Comparison of ENCODE assay signal across 8 cellular contexts in the genomic region with DNA sequence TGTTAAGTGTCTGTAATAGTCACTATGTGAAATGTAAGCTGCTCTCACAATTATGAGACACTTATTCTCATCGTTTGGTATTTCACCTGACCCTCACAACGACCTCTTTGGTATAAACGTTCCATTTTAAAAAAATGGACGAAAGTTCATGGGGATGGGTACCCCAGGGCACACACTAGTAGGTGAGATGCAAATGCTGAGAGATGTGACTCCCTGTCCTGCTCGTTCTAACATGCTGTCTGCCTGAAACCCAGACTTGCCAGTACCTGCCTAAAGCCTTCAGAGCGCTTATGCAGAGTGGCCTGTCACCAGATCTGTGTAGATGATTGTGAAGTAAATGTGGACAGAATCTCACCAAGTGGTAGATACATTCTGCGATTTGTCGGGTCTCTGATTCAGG. TPM values are rescaled to one million over a fixed set of nuclear protein-coding genes. Genes with fewer than 3 reads are reported as not detected.
DNase-seq lines count a peak whose midpoint lies in the region; ATAC-seq, FAIRE-seq and TF ChIP-seq lines count a peak whose summit lies in the region.
"Not testable (repeated sequence)": the region's sequence is repeated elsewhere in the genome, so short reads cannot be mapped to it uniquely, and the experiment has no call there.

No MANE protein-coding gene starts in this region.

- not testable (repeated sequence) for H2AK5ac ChIP-seq in H1 (ENCODE audit: low read depth, low read length)

- not testable (repeated sequence) for H3K36me3 Mint-ChIP-seq in activated CD8-positive, alpha-beta T cell treated with anti-CD3 and anti-CD28 coated beads, Interleukin-2, amount 10 ng/mL, durations not matched to agents 7 days and 5 days (ENCODE audit: low read depth)

- H3K27me3 ChIP-seq in HUES64 (ENCODE audit: insufficient read depth, low read length); H1 (replicated peaks in 1 of 4; ENCODE audit: control insufficient read depth in 3 of 4, extremely low read depth in 1 of 4, insufficient read depth in 3 of 4, low read length in 3 of 4); kidney epithelial cell (ENCODE audit: control insufficient read depth, insufficient read depth, low read length); rectal smooth muscle tissue (ENCODE audit: control insufficient read depth, insufficient read depth, low read length): not testable (repeated sequence)

- H3K14ac ChIP-seq in H1 (ENCODE audit: insufficient read length), result not testable (repeated sequence)

- H3K27ac ChIP-seq in HUES64 (ENCODE audit: low read depth, low read length); H1 (ENCODE audit: low read depth, low read length); rectal smooth muscle tissue (ENCODE audit: low read depth, low read length): not testable (repeated sequence)

- not testable (repeated sequence) for H3K4me1 ChIP-seq in HUES64 (ENCODE audit: insufficient read depth, low read length); H1 (replicated peaks in 1 of 4; ENCODE audit: control insufficient read depth in 3 of 4, insufficient read depth in 4 of 4, low read length in 3 of 4); rectal smooth muscle tissue (ENCODE audit: control insufficient read depth, insufficient read depth, low read length)

- not testable (repeated sequence) for H2AFZ ChIP-seq in H1 (ENCODE audit: low read length)

- TF ChIP-seq RAD21 in H1 (IDR thresholded peaks at IDR 0.05 in 1 of 2, conservative IDR thresholded peaks at IDR 0.05 in 1 of 2; ENCODE audit: low read depth in 2 of 2, low read length in 2 of 2), result not testable (repeated sequence)

- H3K4me3 ChIP-seq in AG09309 (ENCODE audit: control insufficient read depth, low read depth, low read length), result peak overlapping the region; percentile 42
- peak overlapping the region; percentile 62 for H3K4me3 ChIP-seq in HUES64 (ENCODE audit: low read length)
- H3K4me3 ChIP-seq in H1 (ENCODE audit: extremely low read depth in 1 of 4, insufficient read depth in 2 of 4, low read depth in 3 of 4, low read length in 4 of 4), result peak overlapping the region; percentile 34 to 57 (median 44); a peak in 7 of 8 replicates
- peak overlapping the region; percentile 52 for H3K4me3 ChIP-seq in kidney epithelial cell (ENCODE audit: low read depth, low read length)
- peak overlapping the region; percentile 55 for H3K4me3 ChIP-seq in rectal smooth muscle tissue (ENCODE audit: low read length)

- not testable (repeated sequence) for TF ChIP-seq POLR2A in H1 (IDR thresholded peaks at IDR 0.05; ENCODE audit: control extremely low read depth in 1 of 2, low read depth in 2 of 2, low read length in 2 of 2)

- H2BK5ac ChIP-seq in H1 (ENCODE audit: low read depth, low read length), result not testable (repeated sequence)

- 8% methylated on average over 3 of the region's 8 CpGs for WGBS in HUES64
- WGBS in H1 (ENCODE audit: extremely low coverage in 1 of 2, insufficient coverage in 1 of 2, insufficient read length in 1 of 2, insufficient replicate concordance in 2 of 2, low coverage in 1 of 2, low lambda C conversion rate in 2 of 2, missing lambda C conversion rate in 1 of 2), 2 experiments, result 36% methylated on average over 6 of the region's 8 CpGs; no CpG with 5 or more reads in 1 of the 2 experiments

- DNase-seq in AG09309 (ENCODE audit: low read depth); H1 (ENCODE audit: low read depth in 1 of 2, low spot score in 2 of 2); kidney epithelial cell (ENCODE audit: low read depth): not testable (repeated sequence)
- peak; percentile 19 for DNase-seq in activated CD8-positive, alpha-beta T cell treated with anti-CD3 and anti-CD28 coated beads, Interleukin-2, amount 10 ng/mL, durations not matched to agents 7 days and 5 days

- not testable (repeated sequence) for H2BK120ac ChIP-seq in H1 (replicated peaks; ENCODE audit: low read depth, low read length)

- POLR2A ChIA-PET in activated CD8-positive, alpha-beta T cell treated with anti-CD3 and anti-CD28 coated beads, Interleukin-2, amount 10 ng/mL, durations not matched to agents 7 days and 5 days (lab: Charles Lee); H1 (lab: Charles Lee; ENCODE audit: partially characterized antibody): not testable (repeated sequence)

- H4K91ac ChIP-seq in H1 (replicated peaks; ENCODE audit: insufficient read length, low read length), result not testable (repeated sequence)

- CTCF ChIA-PET in activated CD8-positive, alpha-beta T cell treated with anti-CD3 and anti-CD28 coated beads, Interleukin-2, amount 10 ng/mL, durations not matched to agents 7 days and 5 days (lab: Charles Lee); H1 (lab: Charles Lee; ENCODE audit: partially characterized antibody): not testable (repeated sequence)

- H3K27ac Mint-ChIP-seq in activated CD8-positive, alpha-beta T cell treated with anti-CD3 and anti-CD28 coated beads, Interleukin-2, amount 10 ng/mL, durations not matched to agents 7 days and 5 days, result not testable (repeated sequence)

- not testable (repeated sequence) for H2BK20ac ChIP-seq in H1 (ENCODE audit: low read length)

- H3K79me2 ChIP-seq in H1 (ENCODE audit: control insufficient read depth in 1 of 2, insufficient read depth in 2 of 2, low read length in 2 of 2), result not testable (repeated sequence)

- not testable (repeated sequence) for H4K8ac ChIP-seq in H1 (ENCODE audit: extremely low read depth, insufficient read depth, low read length)

- H3K4me3 Mint-ChIP-seq in activated CD8-positive, alpha-beta T cell treated with anti-CD3 and anti-CD28 coated beads, Interleukin-2, amount 10 ng/mL, durations not matched to agents 7 days and 5 days, result peak overlapping the region; percentile 90

- not testable (repeated sequence) for FAIRE-seq in H1 (lab: Jason Lieb, UNC)

- not testable (repeated sequence) for H3K23me2 ChIP-seq in H1 (ENCODE audit: low read depth, low read length)

- H3K4ac ChIP-seq in H1 (replicated peaks; ENCODE audit: insufficient read length, low read depth, low read length), result not testable (repeated sequence)

- H3K79me1 ChIP-seq in H1 (ENCODE audit: low read depth, low read length), result not testable (repeated sequence)

- not testable (repeated sequence) for H2BK12ac ChIP-seq in H1 (ENCODE audit: low read depth, low read length)

- H3K4me1 Mint-ChIP-seq in activated CD8-positive, alpha-beta T cell treated with anti-CD3 and anti-CD28 coated beads, Interleukin-2, amount 10 ng/mL, durations not matched to agents 7 days and 5 days (ENCODE audit: low read depth), result not testable (repeated sequence)

- H3K9me3 ChIP-seq in HUES64 (ENCODE audit: insufficient read depth, low read depth, low read length); H1 (ENCODE audit: insufficient read depth in 2 of 2, low read depth in 1 of 2, low read length in 1 of 2): not testable (repeated sequence)

- not testable (repeated sequence) for H2BK15ac ChIP-seq in H1 (ENCODE audit: low read length)

- H3K18ac ChIP-seq in H1 (ENCODE audit: extremely low read depth, low read length), result not testable (repeated sequence)

- H3K23ac ChIP-seq in H1 (ENCODE audit: insufficient read length), result not testable (repeated sequence)

- TF ChIP-seq CTCF in AG09309 (IDR thresholded peaks at IDR 0.05; ENCODE audit: control insufficient read depth, insufficient read depth, low read depth, low read length, missing control alignments); H1 (IDR thresholded peaks at IDR 0.05; ENCODE audit: control extremely low read depth in 1 of 3, insufficient read depth in 1 of 3, low read depth in 1 of 3, low read length in 3 of 3); kidney epithelial cell (IDR thresholded peaks at IDR 0.05; ENCODE audit: insufficient read depth, low read length, poor library complexity, severe bottlenecking): not testable (repeated sequence)

- not testable (repeated sequence) for H3K56ac ChIP-seq in H1 (replicated peaks; ENCODE audit: insufficient read length, low read depth, low read length)

- not testable (repeated sequence) for H3K27me3 Mint-ChIP-seq in activated CD8-positive, alpha-beta T cell treated with anti-CD3 and anti-CD28 coated beads, Interleukin-2, amount 10 ng/mL, durations not matched to agents 7 days and 5 days (ENCODE audit: low read depth)

- not testable (repeated sequence) for TF ChIP-seq EP300 in H1 (IDR thresholded peaks at IDR 0.05; ENCODE audit: borderline replicate concordance in 1 of 2, low read depth in 2 of 2, low read length in 2 of 2)

- not testable (repeated sequence) for H4K5ac ChIP-seq in H1 (ENCODE audit: insufficient read length, low read depth, low read length)

- peak overlapping the region; percentile 64 to 78 for H3K4me2 ChIP-seq in H1 (ENCODE audit: insufficient read depth in 1 of 2, low read depth in 2 of 2, low read length in 2 of 2)

- H3K36me3 ChIP-seq in HUES64 (ENCODE audit: insufficient read depth, low read length); H1 (ENCODE audit: control insufficient read depth in 2 of 4, insufficient read depth in 4 of 4, low read length in 3 of 4); kidney epithelial cell (ENCODE audit: control insufficient read depth, insufficient read depth, low read length); rectal smooth muscle tissue (ENCODE audit: control insufficient read depth, insufficient read depth, low read length): not testable (repeated sequence)

- H3K9me3 Mint-ChIP-seq in activated CD8-positive, alpha-beta T cell treated with anti-CD3 and anti-CD28 coated beads, Interleukin-2, amount 10 ng/mL, durations not matched to agents 7 days and 5 days (ENCODE audit: insufficient read depth), result not testable (repeated sequence)

- H3K9ac ChIP-seq in HUES64 (ENCODE audit: low read depth, low read length); H1 (replicated peaks in 1 of 4; ENCODE audit: extremely low read depth in 1 of 4, low read depth in 3 of 4, low read length in 3 of 4); rectal smooth muscle tissue (ENCODE audit: low read length): not testable (repeated sequence)

- H4K20me1 ChIP-seq in H1 (replicated peaks in 1 of 2; ENCODE audit: control insufficient read depth in 1 of 2, insufficient read depth in 2 of 2, low read length in 2 of 2), result not testable (repeated sequence)

- ATAC-seq in GM19023 (IDR thresholded peaks at IDR 0.05; ENCODE audit: unreplicated experiment), result peak; percentile 24
- peak; percentile 20 for ATAC-seq in HG02759 (IDR thresholded peaks at IDR 0.05; ENCODE audit: unreplicated experiment)
- not testable (repeated sequence) for ATAC-seq in activated CD8-positive, alpha-beta T cell treated with anti-CD3 and anti-CD28 coated beads, Interleukin-2, amount 10 ng/mL, durations not matched to agents 7 days and 5 days

RNA-seq across cellular contexts. Expression of gene ZNF658, which starts 0.6 kb away (rescaled TPM):
- polyA plus RNA-seq in HUES64 (2013, experiment 1 of 2), result 4.0 TPM
- 5.3 TPM for polyA plus RNA-seq in HUES64 (2013, experiment 2 of 2)
- 1 to 10 TPM; 2.6 to 3.1 TPM for total RNA-seq in activated CD8-positive, alpha-beta T cell treated with anti-CD3 and anti-CD28 coated beads, Interleukin-2, amount 10 ng/mL, durations not matched to agents 7 days and 5 days
- 5.0 and 5.4 TPM in 2 replicates for total RNA-seq in H1 (2021; fragmentation: NEBNext Ultra II Directional; extraction: Animal tissue kit (Norgen Biotek cat#: 25700))
- polyA plus RNA-seq in H1 (2011; rRNA removed), result 0.53 and 0.80 TPM in 2 replicates
- 1.7 TPM for polyA plus RNA-seq in H1 (2011; cell fraction: cytosol; rRNA removed)
- 1.5 TPM for polyA plus RNA-seq in H1 (2011; cell fraction: nucleus; rRNA removed)
- 1.9 to 2.6 TPM (median 2.2 TPM) in 4 replicates for polyA plus RNA-seq in H1 (2012, experiment 1 of 2)
- 0.28 TPM for polyA plus RNA-seq in H1 (2012, experiment 2 of 2)
- polyA plus RNA-seq in H1 (2013, experiment 1 of 2), result 2.6 TPM
- 2.7 TPM for polyA plus RNA-seq in H1 (2013, experiment 2 of 2)
- polyA minus RNA-seq in H1 (2011; rRNA and poly(A)+ RNA removed), result 4.5 and 6.9 TPM in 2 replicates
- 4.6 TPM for polyA minus RNA-seq in H1 (2011; cell fraction: cytosol; rRNA and poly(A)+ RNA removed)
- 12.9 TPM for polyA minus RNA-seq in H1 (2011; cell fraction: nucleus; rRNA and poly(A)+ RNA removed)
- total RNA-seq in kidney epithelial cell, result 2.7 and 3.1 TPM in 2 replicates
